In genomic region chr18:26233208-26233607, GRCh38 we compare ENCODE assay signal across 1 cellular context.
TF ChIP-seq lines count a peak whose summit lies in the region.

No MANE protein-coding gene starts in this region.

TF ChIP-seq in GM23338, 12 proteins besides CTCF, POLR2A, EP300 and RAD21 (continued from another document):
- TF ChIP-seq ZNF462 (CRISPR knock-in tag; IDR thresholded peaks at IDR 0.05), result peak; percentile 88
